9 cellular contexts compared by ENCODE assay signal in the genomic region with DNA sequence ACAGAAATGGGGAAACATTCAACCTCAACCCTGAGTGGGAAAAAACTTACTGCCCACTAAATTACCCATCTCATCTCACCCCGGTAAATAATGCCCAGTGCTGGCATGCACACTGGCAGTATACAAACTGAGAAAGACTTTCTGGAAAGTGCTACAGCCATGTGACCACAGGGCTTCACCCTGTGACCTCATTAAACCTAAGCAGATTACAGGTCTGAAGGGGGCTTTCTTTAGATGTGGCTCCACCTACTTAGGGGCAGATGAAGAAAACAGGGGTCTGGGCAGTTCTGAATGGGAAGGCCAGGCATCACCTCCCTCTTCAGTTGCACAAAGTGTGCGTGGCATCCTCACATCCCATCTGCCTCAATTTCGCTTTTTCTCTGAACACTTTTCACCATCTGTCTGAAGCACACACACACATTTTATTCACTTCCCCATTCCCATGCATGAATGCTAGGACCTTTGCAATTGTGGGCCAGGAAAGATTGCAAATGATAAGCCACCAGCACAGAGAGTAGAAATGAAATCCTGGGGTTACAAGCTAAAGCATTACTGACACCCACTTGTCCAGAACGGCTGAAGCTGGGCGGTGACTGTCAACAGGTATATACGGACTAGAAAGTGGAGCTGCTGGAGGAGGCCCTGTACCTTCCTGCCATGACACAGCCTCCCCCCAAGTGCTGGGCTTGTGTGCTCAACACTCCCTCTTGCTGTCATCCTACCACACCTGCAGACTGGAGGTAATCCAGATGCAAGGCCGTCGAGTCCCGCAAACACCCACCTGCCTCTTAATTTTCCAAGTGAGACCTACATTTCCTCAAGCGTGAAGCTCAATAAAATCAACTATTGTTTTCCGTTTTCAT. TPM values are rescaled to one million over a fixed set of nuclear protein-coding genes. Genes with fewer than 3 reads are reported as not detected.
DNase-seq lines count a peak whose midpoint lies in the region; ATAC-seq and TF ChIP-seq lines count a peak whose summit lies in the region.
"Had no signal": no experiment of that assay in that cellular context is flagged by ENCODE, and none has a peak within 500 bp of the region (broad histone marks: within the 10 kb centered on the region; RNA-seq: fewer than 3 reads in every experiment).

No MANE protein-coding gene starts in this region.

- in situ Hi-C loops in G401 (cut with HindIII; ENCODE audit: low sequenced_read_pairs): no loop called here

- H3K36me3 Mint-ChIP-seq in CD4-positive, alpha-beta memory T cell: peaks cover 15 to 19% of the 10 kb centered on the region in 2 donors
- H3K36me3 Mint-ChIP-seq in mesothelial cell of epicardium: peaks cover 16% of the 10 kb centered on the region

- H3K27me3 Mint-ChIP-seq in CD4-positive, alpha-beta memory T cell: no peaks in the 10 kb centered on the region
- H3K27me3 Mint-ChIP-seq in mesothelial cell of epicardium (ENCODE audit: low read depth): no peaks in the 10 kb centered on the region

- H3K4me3 Mint-ChIP-seq in CD4-positive, alpha-beta memory T cell: peak overlapping the region in 7 of 8 donors; percentile 23 to 81 (median 63)
- peak overlapping the region; percentile 3 for H3K4me3 Mint-ChIP-seq in mesothelial cell of epicardium

- intact Hi-C loops in CD4-positive, alpha-beta memory T cell (cut with micrococcal nuclease): no loop called here

- H3K27me3 ChIP-seq in CD4-positive, alpha-beta memory T cell (ENCODE audit: insufficient read depth, low read length): no peaks in the 10 kb centered on the region

- peaks cover 4% of the 10 kb centered on the region for H3K36me3 ChIP-seq in CD4-positive, alpha-beta memory T cell (ENCODE audit: insufficient read depth, low read length)
- peaks cover 19 to 46% of the 10 kb centered on the region in 2 experiments; a peak in 2 of 3 replicates for H3K36me3 ChIP-seq in HEK293 (ENCODE audit: control insufficient read depth in 2 of 2, insufficient read depth in 1 of 2, low read length in 2 of 2)

- no peak for DNase-seq in CD4-positive, alpha-beta memory T cell
- DNase-seq in mesothelial cell of epicardium (ENCODE audit: low spot score in 2 of 2, unreplicated experiment in 2 of 2) (no peak), dedifferentiated amniotic fluid mesenchymal stem cell (ENCODE audit: extremely low spot score) (no peak), glomerular visceral epithelial cell (ENCODE audit: extremely low spot score) (no peak), G401 (ENCODE audit: low spot score) (no peak)
- DNase-seq: NCI-H2171 had no signal

- ATAC-seq in GM19467 (IDR thresholded peaks at IDR 0.05; ENCODE audit: unreplicated experiment): no peak

- peaks cover 35 to 49% (median 42%) of the 10 kb centered on the region in 4 donors for H3K4me1 Mint-ChIP-seq in CD4-positive, alpha-beta memory T cell
- H3K4me1 Mint-ChIP-seq in mesothelial cell of epicardium: peaks cover 21% of the 10 kb centered on the region

- peaks cover 44% of the 10 kb centered on the region for H3K4me1 ChIP-seq in CD4-positive, alpha-beta memory T cell (ENCODE audit: insufficient read depth, low read length)
- H3K4me1 ChIP-seq in HEK293 (ENCODE audit: control insufficient read depth, insufficient read depth, low read length): no peaks in the 10 kb centered on the region

- TF ChIP-seq CTCF in HEK293 (tag by site-specific recombination; IDR thresholded peaks at IDR 0.05) (no peak), VCaP (conservative IDR thresholded peaks at IDR 0.05) (no peak), mesothelial cell of epicardium (IDR thresholded peaks at IDR 0.05; ENCODE audit: unreplicated experiment) (no peak)

- no peak overlapping the region for H3K27ac ChIP-seq in CD4-positive, alpha-beta memory T cell (ENCODE audit: low read depth, low read length)
- no peak overlapping the region for H3K27ac ChIP-seq in HEK293 (ENCODE audit: extremely low read depth, low read depth, low read length)
- H3K27ac ChIP-seq in VCaP: peak overlapping the region; percentile 100

- peak overlapping the region; percentile 5 to 88 (median 58) for H3K27ac Mint-ChIP-seq in CD4-positive, alpha-beta memory T cell
- peak overlapping the region; percentile 3 for H3K27ac Mint-ChIP-seq in mesothelial cell of epicardium

- H3K9me3 ChIP-seq in CD4-positive, alpha-beta memory T cell (ENCODE audit: control insufficient read depth in 1 of 2, low read length in 2 of 2): no peaks in the 10 kb centered on the region
- H3K9me3 ChIP-seq in HEK293 (ENCODE audit: control insufficient read depth, insufficient read depth, low read depth, low read length): no peaks in the 10 kb centered on the region

- POLR2A ChIA-PET in CD4-positive, alpha-beta memory T cell (lab: Charles Lee; ENCODE audit: partially characterized antibody): interaction anchor here (1.5 kb wide), 1 partner anchor 47 kb away, joined by 4 read pairs; no protein-coding TSS in a partner anchor
- POLR2A ChIA-PET in HEK293 (lab: Yijun Ruan, JAX): no interaction called here

- CTCF ChIA-PET in CD4-positive, alpha-beta memory T cell (lab: Charles Lee; ENCODE audit: partially characterized antibody): interaction anchor here (1.1 to 1.3 kb wide), 2 partner anchors 9 to 133 kb away, joined by 3 to 6 read pairs; no protein-coding TSS in a partner anchor
- CTCF ChIA-PET in HEK293 (lab: Yijun Ruan, JAX): interaction anchor here (1.0 kb wide), 1 partner anchor 269 kb away, joined by 5 read pairs; no protein-coding TSS in a partner anchor

- peaks cover 0 to 4% (median 1%) of the 10 kb centered on the region in 8 donors for H3K9me3 Mint-ChIP-seq in CD4-positive, alpha-beta memory T cell
- peaks cover 6% of the 10 kb centered on the region for H3K9me3 Mint-ChIP-seq in mesothelial cell of epicardium

- H3K4me3 ChIP-seq in CD4-positive, alpha-beta memory T cell (ENCODE audit: low read length in 2 of 2): no peak overlapping the region
- H3K4me3 ChIP-seq in HEK293 (ENCODE audit: low read depth, low read length): no peak overlapping the region

TF ChIP-seq in HEK293, 187 proteins besides CTCF, POLR2A, EP300 and RAD21 (continues in another document):
- no peak for TF ChIP-seq ZNF621 (tag by site-specific recombination; IDR thresholded peaks at IDR 0.05)
- TF ChIP-seq, protein P1, sequence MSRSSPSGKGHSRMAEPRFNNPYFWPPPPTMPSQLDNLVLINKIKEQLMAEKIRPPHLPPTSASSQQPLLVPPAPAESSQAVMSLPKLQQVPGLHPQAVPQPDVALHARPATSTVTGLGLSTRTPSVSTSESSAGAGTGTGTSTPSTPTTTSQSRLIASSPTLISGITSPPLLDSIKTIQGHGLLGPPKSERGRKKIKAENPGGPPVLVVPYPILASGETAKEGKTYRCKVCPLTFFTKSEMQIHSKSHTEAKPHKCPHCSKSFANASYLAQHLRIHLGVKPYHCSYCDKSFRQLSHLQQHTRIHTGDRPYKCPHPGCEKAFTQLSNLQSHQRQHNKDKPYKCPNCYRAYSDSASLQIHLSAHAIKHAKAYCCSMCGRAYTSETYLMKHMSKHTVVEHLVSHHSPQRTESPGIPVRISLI (tag by site-specific recombination; IDR thresholded peaks at IDR 0.05): no peak
- no peak for TF ChIP-seq GLIS2 (tag by site-specific recombination; IDR thresholded peaks at IDR 0.05)
- TF ChIP-seq, protein P2, sequence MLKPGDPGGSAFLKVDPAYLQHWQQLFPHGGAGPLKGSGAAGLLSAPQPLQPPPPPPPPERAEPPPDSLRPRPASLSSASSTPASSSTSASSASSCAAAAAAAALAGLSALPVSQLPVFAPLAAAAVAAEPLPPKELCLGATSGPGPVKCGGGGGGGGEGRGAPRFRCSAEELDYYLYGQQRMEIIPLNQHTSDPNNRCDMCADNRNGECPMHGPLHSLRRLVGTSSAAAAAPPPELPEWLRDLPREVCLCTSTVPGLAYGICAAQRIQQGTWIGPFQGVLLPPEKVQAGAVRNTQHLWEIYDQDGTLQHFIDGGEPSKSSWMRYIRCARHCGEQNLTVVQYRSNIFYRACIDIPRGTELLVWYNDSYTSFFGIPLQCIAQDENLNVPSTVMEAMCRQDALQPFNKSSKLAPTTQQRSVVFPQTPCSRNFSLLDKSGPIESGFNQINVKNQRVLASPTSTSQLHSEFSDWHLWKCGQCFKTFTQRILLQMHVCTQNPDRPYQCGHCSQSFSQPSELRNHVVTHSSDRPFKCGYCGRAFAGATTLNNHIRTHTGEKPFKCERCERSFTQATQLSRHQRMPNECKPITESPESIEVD (tag by site-specific recombination; IDR thresholded peaks at IDR 0.05): no peak
- TF ChIP-seq, protein P3, sequence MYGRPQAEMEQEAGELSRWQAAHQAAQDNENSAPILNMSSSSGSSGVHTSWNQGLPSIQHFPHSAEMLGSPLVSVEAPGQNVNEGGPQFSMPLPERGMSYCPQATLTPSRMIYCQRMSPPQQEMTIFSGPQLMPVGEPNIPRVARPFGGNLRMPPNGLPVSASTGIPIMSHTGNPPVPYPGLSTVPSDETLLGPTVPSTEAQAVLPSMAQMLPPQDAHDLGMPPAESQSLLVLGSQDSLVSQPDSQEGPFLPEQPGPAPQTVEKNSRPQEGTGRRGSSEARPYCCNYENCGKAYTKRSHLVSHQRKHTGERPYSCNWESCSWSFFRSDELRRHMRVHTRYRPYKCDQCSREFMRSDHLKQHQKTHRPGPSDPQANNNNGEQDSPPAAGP (tag by site-specific recombination; IDR thresholded peaks at IDR 0.05): no peak
- no peak for TF ChIP-seq ZNF514 (tag by site-specific recombination; IDR thresholded peaks at IDR 0.05)
- no peak for TF ChIP-seq ZNF530 (tag by site-specific recombination; IDR thresholded peaks at IDR 0.05; ENCODE audit: low read depth)
- TF ChIP-seq ZNF776 (tag by site-specific recombination; IDR thresholded peaks at IDR 0.05; ENCODE audit: borderline replicate concordance): no peak
- TF ChIP-seq, protein P4, sequence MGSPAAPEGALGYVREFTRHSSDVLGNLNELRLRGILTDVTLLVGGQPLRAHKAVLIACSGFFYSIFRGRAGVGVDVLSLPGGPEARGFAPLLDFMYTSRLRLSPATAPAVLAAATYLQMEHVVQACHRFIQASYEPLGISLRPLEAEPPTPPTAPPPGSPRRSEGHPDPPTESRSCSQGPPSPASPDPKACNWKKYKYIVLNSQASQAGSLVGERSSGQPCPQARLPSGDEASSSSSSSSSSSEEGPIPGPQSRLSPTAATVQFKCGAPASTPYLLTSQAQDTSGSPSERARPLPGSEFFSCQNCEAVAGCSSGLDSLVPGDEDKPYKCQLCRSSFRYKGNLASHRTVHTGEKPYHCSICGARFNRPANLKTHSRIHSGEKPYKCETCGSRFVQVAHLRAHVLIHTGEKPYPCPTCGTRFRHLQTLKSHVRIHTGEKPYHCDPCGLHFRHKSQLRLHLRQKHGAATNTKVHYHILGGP (tag by site-specific recombination; IDR thresholded peaks at IDR 0.05): no peak
- no peak for TF ChIP-seq ZBTB7A (tag by site-specific recombination; IDR thresholded peaks at IDR 0.05; ENCODE audit: low read depth)

RNA-seq across cellular contexts. Expression of a gene that starts 2.7 kb away (rescaled TPM):
- total RNA-seq in CD4-positive, alpha-beta memory T cell: 10 to 100 TPM; 48.9 to 56.0 TPM
- polyA plus RNA-seq in CD4-positive, alpha-beta memory T cell: 10 to 100 TPM; 21.0 to 28.1 TPM
- total RNA-seq in mesothelial cell of epicardium: 77.7 to 79.9 TPM (median 78.2 TPM) in 3 replicates
- total RNA-seq in G401 (2014; rRNA removed; shearing (Covaris generic)): 55.0 and 74.4 TPM in 2 replicates

RNA-seq across cellular contexts. Expression of a gene that starts 51.4 kb away (rescaled TPM):
- 100 to 1,000 TPM; 148 to 162 TPM for total RNA-seq in CD4-positive, alpha-beta memory T cell
- polyA plus RNA-seq in CD4-positive, alpha-beta memory T cell: 10 to 100 TPM in 1 of 2 donors, 1 to 10 TPM in 1; 7.2 to 24.0 TPM
- total RNA-seq in mesothelial cell of epicardium: 47.9 to 54.2 TPM (median 52.8 TPM) in 3 replicates
- total RNA-seq in G401 (2014; rRNA removed; shearing (Covaris generic)): 8.6 and 11.7 TPM in 2 replicates
